8 cellular contexts compared by ENCODE assay signal in genomic region chr6:17707371-17707651, GRCh38. TPM values are rescaled to one million over a fixed set of nuclear protein-coding genes. Genes with fewer than 3 reads are reported as not detected.
DNase-seq lines count a peak whose midpoint lies in the region; ATAC-seq, FAIRE-seq and TF ChIP-seq lines count a peak whose summit lies in the region.

No MANE protein-coding gene starts in this region.

- peak overlapping the region; percentile 71 to 98 for H3K27ac ChIP-seq in A549
- peak overlapping the region; percentile 100 for H3K27ac ChIP-seq in HUES48 (ENCODE audit: low read depth, low read length)
- peak overlapping the region; percentile 96 for H3K27ac ChIP-seq in GM12878 (ENCODE audit: control insufficient read depth, insufficient read depth)

- 9% methylated on average over 5 of the region's 5 CpGs for WGBS in A549 (ENCODE audit: missing lambda C conversion rate)
- 38% methylated on average over 5 of the region's 5 CpGs for WGBS in GM12878 (ENCODE audit: insufficient coverage, insufficient replicate concordance, low lambda C conversion rate, missing lambda C conversion rate)

- ATAC-seq in A549 = no peak
- ATAC-seq in GM12878 = no peak
- ATAC-seq in GM18520 (IDR thresholded peaks at IDR 0.05; ENCODE audit: unreplicated experiment) = no peak

- H3K9me3 ChIP-seq in A549 (no peaks in the 10 kb centered on the region), HUES48 (ENCODE audit: control insufficient read depth, insufficient read depth, low read length) (no peaks in the 10 kb centered on the region), GM12878 (replicated peaks; ENCODE audit: control insufficient read depth, insufficient read depth, low read length) (no peaks in the 10 kb centered on the region), mononuclear cell (ENCODE audit: low read depth, low read length) (no peaks in the 10 kb centered on the region)

- peak overlapping the region; percentile 79 for H2AFZ ChIP-seq in GM12878 (ENCODE audit: control insufficient read depth, low read depth, low read length)

- in situ Hi-C loops in GM12878 (cut with MboI) = no loop called here

- intact Hi-C loops in GM12878 (cut with micrococcal nuclease; ENCODE audit: unreplicated experiment) = loop anchor here (2.0 to 10.0 kb wide), 4 partner anchors 107 to 555 kb away; partner anchors contain the start of genes DEK, FAM8A1, KDM1B and KIF13A

- TF ChIP-seq EP300 in A549 (IDR thresholded peaks at IDR 0.05) (no peak), GM12878 (IDR thresholded peaks at IDR 0.05; ENCODE audit: borderline replicate concordance in 1 of 2, control insufficient read depth in 1 of 2, low read depth in 2 of 2, low read length in 2 of 2) (no peak)

- peaks cover 19% of the 10 kb centered on the region; the same call in 2 of the 3 replicates for H3K4me1 ChIP-seq in A549
- H3K4me1 ChIP-seq in HUES48 (ENCODE audit: control insufficient read depth, insufficient read depth, low read length) = peaks cover 17% of the 10 kb centered on the region; the same call in 1 of the 2 replicates
- no peaks in the 10 kb centered on the region for H3K4me1 ChIP-seq in GM12878 (ENCODE audit: control insufficient read depth, insufficient read depth, low read length)
- peaks cover 31% of the 10 kb centered on the region for H3K4me1 ChIP-seq in mononuclear cell (ENCODE audit: insufficient read depth, low read length)

- SMC1A ChIA-PET in GM12878 (lab: Charles Lee; ENCODE audit: uncharacterized antibody, unreplicated experiment) = interaction anchor here (1.0 to 2.5 kb wide), 8 partner anchors 8 to 109 kb away, joined by 3 to 9 read pairs (median 4); no protein-coding TSS in a partner anchor

- H3K9ac ChIP-seq in HUES48 (ENCODE audit: low read depth, low read length) (peak overlapping the region; percentile 61; the same call in 1 of the 2 replicates), GM12878 (ENCODE audit: control insufficient read depth, insufficient read depth, low read length) (peak overlapping the region; percentile 99)

- CTCF ChIA-PET in A549 (lab: Yijun Ruan, JAX) (interaction anchor here (1.0 to 1.5 kb wide), 4 partner anchors 9 to 22 kb away, joined by 3 to 4 read pairs (median 4); no protein-coding TSS in a partner anchor), GM12878 (lab: Yijun Ruan, JAX) (interaction anchor here (1.1 to 1.3 kb wide), 2 partner anchors 12 to 107 kb away, joined by 3 to 5 read pairs; no protein-coding TSS in a partner anchor)

- BruUV-seq in GM12878 (replicated peaks; lab: Mats Ljungman, UMichigan) = TSS peak; percentile 79

- TF ChIP-seq POLR2A in A549 (IDR thresholded peaks at IDR 0.05; ENCODE audit: low read length) (no peak), GM12878 (IDR thresholded peaks at IDR 0.05; ENCODE audit: low read depth, low read length) (no peak)

- RAD21 ChIA-PET in GM12878 (lab: Charles Lee; ENCODE audit: unreplicated experiment) = interaction anchor here (0.6 to 1.4 kb wide), 6 partner anchors 8 to 107 kb away, joined by 3 to 4 read pairs (median 3); no protein-coding TSS in a partner anchor

- peak overlapping the region; percentile 94 for H3K4me3 ChIP-seq in A549
- peak overlapping the region; percentile 94 for H3K4me3 ChIP-seq in HUES48 (ENCODE audit: low read depth, low read length)
- peak overlapping the region; percentile 95 for H3K4me3 ChIP-seq in GM12878
- peak overlapping the region; percentile 95 for H3K4me3 ChIP-seq in mononuclear cell (ENCODE audit: low read length)

- H4K20me1 ChIP-seq in GM12878 (ENCODE audit: control insufficient read depth, insufficient read depth) = no peaks in the 10 kb centered on the region

- POLR2A ChIA-PET in A549 (lab: Yijun Ruan, JAX) (interaction anchor here (1.2 to 1.5 kb wide), 2 partner anchors 14 to 40 kb away, joined by 3 to 4 read pairs; no protein-coding TSS in a partner anchor), GM12878 (lab: Charles Lee) (interaction anchor here (0.5 to 0.6 kb wide), 3 partner anchors 43 to 207 kb away, joined by 3 read pairs; no protein-coding TSS in a partner anchor)

- peaks cover 48% of the 10 kb centered on the region for H3K79me2 ChIP-seq in GM12878 (ENCODE audit: control insufficient read depth, insufficient read depth, low read length)

- H3K4me2 ChIP-seq in A549 = peak overlapping the region; percentile 74
- peak overlapping the region; percentile 56 for H3K4me2 ChIP-seq in GM12878 (ENCODE audit: control insufficient read depth, insufficient read depth)

- H3K36me3 ChIP-seq in HUES48 (ENCODE audit: control insufficient read depth, insufficient read depth, low read length) (no peaks in the 10 kb centered on the region), GM12878 (ENCODE audit: control insufficient read depth in 2 of 2, insufficient read depth in 2 of 2, low read length in 1 of 2) (no peaks in the 10 kb centered on the region)

- no peaks in the 10 kb centered on the region for H3K27me3 ChIP-seq in HUES48 (ENCODE audit: control insufficient read depth, insufficient read depth, low read length)
- H3K27me3 ChIP-seq in GM12878 (replicated peaks in 1 of 2; ENCODE audit: control insufficient read depth in 2 of 2, insufficient read depth in 2 of 2, low read length in 1 of 2) = no peaks in the 10 kb centered on the region
- H3K27me3 ChIP-seq in mononuclear cell (ENCODE audit: insufficient read depth, low read length) = no peaks in the 10 kb centered on the region

- TF ChIP-seq CTCF in A549 (IDR thresholded peaks at IDR 0.05) (no peak), GM12878 (IDR thresholded peaks at IDR 0.05 in 2 of 3, conservative IDR thresholded peaks at IDR 0.05 in 1 of 3; ENCODE audit: control insufficient read depth in 2 of 3, extremely low read depth in 1 of 3, insufficient read depth in 1 of 3, low read depth in 3 of 3, low read length in 3 of 3) (no peak)

- TF ChIP-seq RAD21 in A549 (conservative IDR thresholded peaks at IDR 0.05 in 1 of 2, IDR thresholded peaks at IDR 0.05 in 1 of 2) (no peak), GM12878 (IDR thresholded peaks at IDR 0.05; ENCODE audit: insufficient read depth, low read depth, low read length) (no peak)

- DNase-seq in A549 (ENCODE audit: low read depth in 1 of 2, low spot score in 1 of 2) (no peak), GM12878 (ENCODE audit: low read depth, low spot score) (no peak), DMS79 (lab: John Stamatoyannopoulos, UW) (no peak), NOMO-1 (lab: John Stamatoyannopoulos, UW; ENCODE audit: unreplicated experiment in 2 of 2) (no peak)
- no peak for DNase-seq in stimulated activated naive CD4-positive, alpha-beta T cell treated with Interleukin-2 at 50 U/mL for 16 hours (lab: John Stamatoyannopoulos, UW)

- FAIRE-seq in A549 (lab: Jason Lieb, UNC) (no peak), GM12878 (lab: Jason Lieb, UNC) (no peak)

TF ChIP-seq in A549, 52 proteins besides CTCF, POLR2A, EP300 and RAD21:
- TF ChIP-seq ESRRA (IDR thresholded peaks at IDR 0.05; ENCODE audit: borderline replicate concordance, low read length) (0 out of 2 replicates have a peak, but pooled peaks have one; percentile 33), PHF8 (IDR thresholded peaks at IDR 0.05; ENCODE audit: borderline replicate concordance, low read depth) (no peak), JUNB (IDR thresholded peaks at IDR 0.05) (no peak)

TF ChIP-seq in GM12878, 131 proteins besides CTCF, POLR2A, EP300 and RAD21 (continues in another document):
- TF ChIP-seq TCF7 (IDR thresholded peaks at IDR 0.05; ENCODE audit: borderline replicate concordance) (no peak), SMARCA5 (IDR thresholded peaks at IDR 0.05) (no peak), CEBPB (IDR thresholded peaks at IDR 0.05; ENCODE audit: borderline replicate concordance in 1 of 2, low read depth in 2 of 2, low read length in 2 of 2) (no peak)

RNA-seq across cellular contexts. Expression of gene NUP153, which starts 0.6 kb away (rescaled TPM):
- polyA plus RNA-seq in A549 (2011; rRNA removed) (47.3 and 49.8 TPM in 2 replicates), A549 (2017; fragmentation: RNase III; extraction: RNeasy Plus Mini Kit Qiagen cat#74134 plus additional on column Dnase treatment) (25.3 to 27.8 TPM (median 26.4 TPM) in 3 replicates), GM12878 (2011; rRNA removed) (73.2 and 74.6 TPM in 2 replicates), GM12878 (2014; fragmentation: Illumina TruSeq; extraction: Trizol) (77.7 and 88.7 TPM in 2 replicates), GM12878 (2014; fragmentation: Nextera tagmentation; extraction: Ambion mirVana) (10 to 100 TPM; 13.9 to 19.9 TPM), GM12878 (2014; rRNA removed) (50.0 and 51.6 TPM in 2 replicates), GM12878 (2016; fragmentation: Nextera tagmentation; extraction: Ambion mirVana) (10 to 100 TPM; 34.2 to 40.0 TPM)
- 11.8 and 16.6 TPM in 2 replicates for polyA plus RNA-seq in A549 (2012; cell fraction: cytosol; rRNA removed)
- 17.9 and 24.1 TPM in 2 replicates for polyA plus RNA-seq in A549 (2012; cell fraction: nucleus; rRNA removed)
- polyA minus RNA-seq in A549 (2011; rRNA and poly(A)+ RNA removed) = 39.5 and 40.2 TPM in 2 replicates
- 106 and 107 TPM in 2 replicates for total RNA-seq in GM12878 (2013; cell fraction: nucleolus; rRNA removed)
- total RNA-seq in GM12878 (2014; rRNA removed) (67.1 and 68.1 TPM in 2 replicates), GM12878 (2014; rRNA removed; fragmentation: Illumina TruSeq; extraction: Trizol) (59.4 and 60.7 TPM in 2 replicates), GM12878 (2021) (71.6 and 74.4 TPM in 2 replicates), mononuclear cell (68.4 TPM)
- 17.3 TPM for polyA plus RNA-seq in GM12878 (2011; ENCODE audit: low read depth)
- 52.3 and 54.1 TPM in 2 replicates for polyA plus RNA-seq in GM12878 (2011; cell fraction: cytosol; rRNA removed)
- polyA plus RNA-seq in GM12878 (2011; cell fraction: nucleus; rRNA removed) = 51.8 and 55.2 TPM in 2 replicates
- polyA plus RNA-seq in GM12878 (2012) = 21.0 and 29.8 TPM in 2 replicates
- polyA minus RNA-seq in GM12878 (2011; rRNA and poly(A)+ RNA removed) = 76.4 and 88.6 TPM in 2 replicates
- polyA minus RNA-seq in GM12878 (2011; cell fraction: cytosol; rRNA and poly(A)+ RNA removed) = 29.5 and 40.3 TPM in 2 replicates
- polyA minus RNA-seq in GM12878 (2011; cell fraction: nucleus; rRNA and poly(A)+ RNA removed) = 28.2 and 40.7 TPM in 2 replicates

Comparison
In these comparisons a context has a peak if more than half of its experiments do, and no peak if none do; other contexts are left out.
1. Of the 24 proteins assayed by ChIP-seq in both GM12878 and A549: peak only in GM12878: none; only in A549: ESRRA; in both: none; in neither: 23.